In genomic region chr1:167927075-167927754, GRCh38 we compare ENCODE assay signal across 17 cellular contexts. TPM values are rescaled to one million over a fixed set of nuclear protein-coding genes. Genes with fewer than 3 reads are reported as not detected.
DNase-seq lines count a peak whose midpoint lies in the region; ATAC-seq and TF ChIP-seq lines count a peak whose summit lies in the region.
"Had no signal": no experiment of that assay in that cellular context is flagged by ENCODE, and none has a peak within 500 bp of the region (broad histone marks: within the 10 kb centered on the region; RNA-seq: fewer than 3 reads in every experiment).

No MANE protein-coding gene starts in this region.

- WGBS in hepatocyte (ENCODE audit: low lambda C conversion rate, missing lambda C conversion rate), result 59% methylated on average over 4 of the region's 4 CpGs

- H3K9ac ChIP-seq in MM.1S (ENCODE audit: low read length), result no peak overlapping the region

- peak; percentile 43 for ATAC-seq in HG03196 (IDR thresholded peaks at IDR 0.05; ENCODE audit: unreplicated experiment)
- no peak for ATAC-seq in natural killer cell
- ATAC-seq in upper lobe of right lung, result no peak
- ATAC-seq: activated T-helper 17 cell treated with anti-CD3 and anti-CD28 coated beads, Interleukin-2, amount 50 U/mL, for 72 hours; naive thymus-derived CD8-positive, alpha-beta T cell had no signal

- DNase-seq in NCI-H2107 treated with DMSO at 0.1 percent for 48 hours (lab: John Stamatoyannopoulos, UW; ENCODE audit: unreplicated experiment) (peak; percentile 33), NCI-H2107 (lab: John Stamatoyannopoulos, UW) (no peak), hepatocyte (ENCODE audit: low spot score) (no peak), natural killer cell (no peak), MM.1S (no peak), upper lobe of right lung (no peak)
- DNase-seq in stimulated activated CD4-positive, alpha-beta T cell treated with anti-CD3 and anti-CD28 coated beads, Interleukin-12 subunit alpha, Interleukin-12 subunit beta, amount 100 ng/mL, for 4 hours, result no peak
- DNase-seq: 8988T; activated CD4-positive, alpha-beta T cell treated with anti-CD3 and anti-CD28 coated beads for 1 hour; GOT3; naive thymus-derived CD8-positive, alpha-beta T cell; NCI-H524 treated with DMSO at 0.1 percent for 48 hours had no signal

- H3K4me3 Mint-ChIP-seq in natural killer cell, result no peak overlapping the region
- H3K4me3 Mint-ChIP-seq: activated T-helper 17 cell treated with anti-CD3 and anti-CD28 coated beads, Interleukin-2, amount 50 U/mL, for 72 hours; naive thymus-derived CD8-positive, alpha-beta T cell had no signal

- H3K36me3 ChIP-seq in hepatocyte (replicated peaks; ENCODE audit: insufficient read depth, low read depth), result no peaks in the 10 kb centered on the region
- H3K36me3 ChIP-seq in MM.1S (replicated peaks; ENCODE audit: insufficient read depth, low read length), result no peaks in the 10 kb centered on the region; the same call in 1 of the 2 replicates
- H3K36me3 ChIP-seq in upper lobe of right lung, result peaks cover 6% of the 10 kb centered on the region
- H3K36me3 ChIP-seq: SJSA1 had no signal

- no peak overlapping the region for H2AFZ ChIP-seq in hepatocyte
- no peak overlapping the region for H2AFZ ChIP-seq in MM.1S (ENCODE audit: low read length)

- no peaks in the 10 kb centered on the region for H3K9me3 Mint-ChIP-seq in natural killer cell
- H3K9me3 Mint-ChIP-seq: activated T-helper 17 cell treated with anti-CD3 and anti-CD28 coated beads, Interleukin-2, amount 50 U/mL, for 72 hours; brain; naive thymus-derived CD8-positive, alpha-beta T cell had no signal

- no peaks in the 10 kb centered on the region for H3K9me3 ChIP-seq in hepatocyte (ENCODE audit: low read depth)
- no peaks in the 10 kb centered on the region for H3K9me3 ChIP-seq in MM.1S (replicated peaks; ENCODE audit: insufficient read depth, low read length)
- no peaks in the 10 kb centered on the region for H3K9me3 ChIP-seq in upper lobe of right lung
- H3K9me3 ChIP-seq: SJSA1 had no signal

- H4K20me1 ChIP-seq in hepatocyte (ENCODE audit: insufficient read depth, poor library complexity, severe bottlenecking) (no peaks in the 10 kb centered on the region), MM.1S (ENCODE audit: insufficient read depth, low read length) (no peaks in the 10 kb centered on the region)

- H3K27ac ChIP-seq in hepatocyte (peak overlapping the region; percentile 87), MM.1S (ENCODE audit: low read length) (no peak overlapping the region), upper lobe of right lung (no peak overlapping the region)
- H3K27ac ChIP-seq: epithelial cell of prostate, SJSA1 had no signal

- H3K4me3 ChIP-seq in hepatocyte (no peak overlapping the region), MM.1S (ENCODE audit: low read length) (no peak overlapping the region), upper lobe of right lung (no peak overlapping the region)
- H3K4me3 ChIP-seq: SJSA1 had no signal

- intact Hi-C loops in natural killer cell (cut with micrococcal nuclease) (no loop called here), upper lobe of right lung (cut with DNase I) (no loop called here)

- no peak for TF ChIP-seq CTCF in hepatocyte (IDR thresholded peaks at IDR 0.05; ENCODE audit: poor library complexity)
- TF ChIP-seq CTCF in natural killer cell (IDR thresholded peaks at IDR 0.05), result no peak
- no peak for TF ChIP-seq CTCF in MM.1S (IDR thresholded peaks at IDR 0.05; ENCODE audit: low read length)
- no peak for TF ChIP-seq CTCF in upper lobe of right lung (IDR thresholded peaks at IDR 0.05)

- H3K27ac Mint-ChIP-seq in natural killer cell, result no peak overlapping the region
- H3K27ac Mint-ChIP-seq: activated T-helper 17 cell treated with anti-CD3 and anti-CD28 coated beads, Interleukin-2, amount 50 U/mL, for 72 hours had no signal

- H3K79me2 ChIP-seq in hepatocyte (peaks cover 85% of the 10 kb centered on the region), MM.1S (ENCODE audit: low read length) (peaks cover 60% of the 10 kb centered on the region)

- H3K27me3 Mint-ChIP-seq in natural killer cell (ENCODE audit: low read depth in 2 of 2), result no peaks in the 10 kb centered on the region
- H3K27me3 Mint-ChIP-seq: activated T-helper 17 cell treated with anti-CD3 and anti-CD28 coated beads, Interleukin-2, amount 50 U/mL, for 72 hours; brain; naive thymus-derived CD8-positive, alpha-beta T cell had no signal

- H3K4me2 ChIP-seq in hepatocyte (peak overlapping the region; percentile 70), MM.1S (ENCODE audit: low read depth, low read length) (no peak overlapping the region)

- peaks cover 31% of the 10 kb centered on the region for H3K4me1 ChIP-seq in hepatocyte (ENCODE audit: insufficient read depth)
- peaks cover 7% of the 10 kb centered on the region; the same call in 1 of the 2 replicates for H3K4me1 ChIP-seq in MM.1S (ENCODE audit: low read length)
- no peaks in the 10 kb centered on the region for H3K4me1 ChIP-seq in upper lobe of right lung
- H3K4me1 ChIP-seq: SJSA1 had no signal

- peaks cover 0 to 4% of the 10 kb centered on the region in 2 donors for H3K4me1 Mint-ChIP-seq in natural killer cell

- H3K36me3 Mint-ChIP-seq in natural killer cell, result no peaks in the 10 kb centered on the region

- H3K27me3 ChIP-seq in hepatocyte (no peaks in the 10 kb centered on the region), MM.1S (replicated peaks; ENCODE audit: insufficient read depth, low read length) (no peaks in the 10 kb centered on the region), upper lobe of right lung (no peaks in the 10 kb centered on the region)
- H3K27me3 ChIP-seq: SJSA1 had no signal

- H3K9me2 ChIP-seq in hepatocyte (replicated peaks; ENCODE audit: insufficient read depth) (no peaks in the 10 kb centered on the region), MM.1S (replicated peaks; ENCODE audit: insufficient read depth, low read length) (no peaks in the 10 kb centered on the region)

- 0 out of 2 replicates have a peak, but pooled peaks cover 1% of the 10 kb centered on the region for H3F3A ChIP-seq in MM.1S (ENCODE audit: insufficient read depth, low read length)

RNA-seq across cellular contexts. Expression of gene DCAF6, which starts 9.3 kb away (rescaled TPM):
- total RNA-seq in hepatocyte (69.4 and 72.8 TPM in 2 replicates), natural killer cell (10 to 100 TPM; 21.8 to 31.8 (median 27.8) TPM), upper lobe of right lung (49.9 TPM)
- polyA plus RNA-seq in hepatocyte, result 50.3 and 62.7 TPM in 2 replicates

RNA-seq across cellular contexts. Expression of gene MPC2, which starts 9.7 kb away (rescaled TPM):
- total RNA-seq in hepatocyte, result 137 and 170 TPM in 2 replicates
- 188 and 215 TPM in 2 replicates for polyA plus RNA-seq in hepatocyte
- 10 to 100 TPM; 33.1 to 47.4 (median 34.9) TPM for total RNA-seq in natural killer cell
- 40.5 TPM for total RNA-seq in upper lobe of right lung

RNA-seq across cellular contexts. Expression of gene ADCY10, which starts 13.3 kb away (rescaled TPM):
- total RNA-seq in hepatocyte (0.93 and 1.4 TPM in 2 replicates), natural killer cell (under 1 TPM in 2 of 3 donors, not detected in 1; 0.42 to 1.00 TPM), upper lobe of right lung (0.29 TPM)
- polyA plus RNA-seq in hepatocyte, result 1.0 and 1.5 TPM in 2 replicates
- total RNA-seq: SJSA1 had no signal
- polyA plus RNA-seq: naive thymus-derived CD8-positive, alpha-beta T cell had no signal
